Comparison of ENCODE assay signal across 8 cellular contexts in genomic region chr6:7106752-7107577, GRCh38. TPM values are rescaled to one million over a fixed set of nuclear protein-coding genes. Genes with fewer than 3 reads are reported as not detected.
DNase-seq lines count a peak whose midpoint lies in the region; ATAC-seq, FAIRE-seq and TF ChIP-seq lines count a peak whose summit lies in the region.

No MANE protein-coding gene starts in this region.

- no peaks in the 10 kb centered on the region for H3K9me3 Mint-ChIP-seq in immature natural killer cell

- no peak for FAIRE-seq in A549 (lab: Jason Lieb, UNC)

- in situ Hi-C loops in astrocyte of the cerebellum (cut with HindIII; ENCODE audit: low sequenced_read_pairs), result no loop called here

- no peak for TF ChIP-seq EP300 in A549 (IDR thresholded peaks at IDR 0.05)

- H3K27me3 Mint-ChIP-seq in T-helper 17 cell (no peaks in the 10 kb centered on the region), immature natural killer cell (ENCODE audit: low read depth in 3 of 3) (peaks cover 2 to 9% (median 2%) of the 10 kb centered on the region in 3 donors)

- ATAC-seq in A549 (peak; percentile 48 to 61), GM18868 (IDR thresholded peaks at IDR 0.05; ENCODE audit: unreplicated experiment) (peak; percentile 45), HG03135 (IDR thresholded peaks at IDR 0.05; ENCODE audit: unreplicated experiment) (peak; percentile 36), T-helper 17 cell (peak; percentile 69)

- peak overlapping the region; percentile 97 for H3K4me3 Mint-ChIP-seq in T-helper 17 cell
- peak overlapping the region; percentile 91 to 93 (median 93) for H3K4me3 Mint-ChIP-seq in immature natural killer cell

- POLR2A ChIA-PET in A549 (lab: Yijun Ruan, JAX), result interaction anchor here (0.7 kb wide), 1 partner anchor 430 kb away, joined by 8 read pairs; no protein-coding TSS in a partner anchor

- H3K27ac Mint-ChIP-seq in T-helper 17 cell (peak overlapping the region; percentile 85), immature natural killer cell (peak overlapping the region; percentile 40 to 89 (median 82))

- DNase-seq in A549 (ENCODE audit: low read depth in 1 of 2, low spot score in 1 of 2) (peak; percentile 38 to 45), T-helper 17 cell (peak; percentile 52 to 53 (median 52)), astrocyte of the cerebellum (ENCODE audit: low read depth) (no peak), immature natural killer cell (peak; percentile 42 to 53 (median 47)), NCI-H1105 (lab: John Stamatoyannopoulos, UW) (no peak)
- DNase-seq in stimulated activated CD4-positive, alpha-beta T cell treated with anti-CD3 and anti-CD28 coated beads, Interleukin-2, amount 100 ng/mL, for 4 hours (ENCODE audit: low read depth), result peak; percentile 56

- CTCF ChIA-PET in A549 (lab: Yijun Ruan, JAX), result no interaction called here

- H3K9me3 ChIP-seq in A549 (no peaks in the 10 kb centered on the region), T-helper 17 cell (ENCODE audit: control insufficient read depth, low read length, poor library complexity, severe bottlenecking) (no peaks in the 10 kb centered on the region)

- TF ChIP-seq RAD21 in A549 (conservative IDR thresholded peaks at IDR 0.05 in 1 of 2, IDR thresholded peaks at IDR 0.05 in 1 of 2), result no peak

- H3K4me1 ChIP-seq in A549, result peaks cover 29% of the 10 kb centered on the region

- H3K36me3 Mint-ChIP-seq in T-helper 17 cell (ENCODE audit: low read depth), result no peaks in the 10 kb centered on the region
- no peaks in the 10 kb centered on the region for H3K36me3 Mint-ChIP-seq in immature natural killer cell

- H3K4me2 ChIP-seq in A549, result peak overlapping the region; percentile 81

- WGBS in A549 (ENCODE audit: missing lambda C conversion rate), result 31% methylated on average over 17 of the region's 66 CpGs

- TF ChIP-seq CTCF in A549 (IDR thresholded peaks at IDR 0.05) (no peak), astrocyte of the cerebellum (IDR thresholded peaks at IDR 0.05; ENCODE audit: low read depth, low read length, missing control alignments) (peak; percentile 12)

- H3K27ac ChIP-seq in A549, result peak overlapping the region; percentile 96 to 99

- TF ChIP-seq POLR2A in A549 (IDR thresholded peaks at IDR 0.05; ENCODE audit: low read length), result 0 out of 2 replicates have a peak, but pooled peaks have one; percentile 8

- H3K4me3 ChIP-seq in A549, result peak overlapping the region; percentile 84
- H3K4me3 ChIP-seq in astrocyte of the cerebellum (ENCODE audit: low read depth, low read length), result peak overlapping the region; percentile 98

- peaks cover 23% of the 10 kb centered on the region for H3K4me1 Mint-ChIP-seq in T-helper 17 cell
- H3K4me1 Mint-ChIP-seq in immature natural killer cell, result peaks cover 25 to 35% of the 10 kb centered on the region in 2 donors

TF ChIP-seq in A549, 52 proteins besides CTCF, POLR2A, EP300 and RAD21:
- TF ChIP-seq NPAS2 (CRISPR knock-in tag; IDR thresholded peaks at IDR 0.05; ENCODE audit: borderline replicate concordance) (no peak), PHF8 (IDR thresholded peaks at IDR 0.05; ENCODE audit: borderline replicate concordance, low read depth) (0 out of 2 replicates have a peak, but pooled peaks have one; percentile 16), TFCP2L1 (CRISPR knock-in tag; IDR thresholded peaks at IDR 0.05) (no peak), MYC (IDR thresholded peaks at IDR 0.05; ENCODE audit: borderline replicate concordance, low read length) (no peak), MAFK (IDR thresholded peaks at IDR 0.05; ENCODE audit: partially characterized antibody) (peak; percentile 2), NR3C1 (IDR thresholded peaks at IDR 0.05) (no peak), KDM1A (IDR thresholded peaks at IDR 0.05; ENCODE audit: low read depth) (0 out of 2 replicates have a peak, but pooled peaks have one; percentile 62)
- TF ChIP-seq, protein P1, sequence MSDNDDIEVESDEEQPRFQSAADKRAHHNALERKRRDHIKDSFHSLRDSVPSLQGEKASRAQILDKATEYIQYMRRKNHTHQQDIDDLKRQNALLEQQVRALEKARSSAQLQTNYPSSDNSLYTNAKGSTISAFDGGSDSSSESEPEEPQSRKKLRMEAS (IDR thresholded peaks at IDR 0.05), result 0 out of 2 replicates have a peak, but pooled peaks have one; percentile 25
- TF ChIP-seq, protein P2, sequence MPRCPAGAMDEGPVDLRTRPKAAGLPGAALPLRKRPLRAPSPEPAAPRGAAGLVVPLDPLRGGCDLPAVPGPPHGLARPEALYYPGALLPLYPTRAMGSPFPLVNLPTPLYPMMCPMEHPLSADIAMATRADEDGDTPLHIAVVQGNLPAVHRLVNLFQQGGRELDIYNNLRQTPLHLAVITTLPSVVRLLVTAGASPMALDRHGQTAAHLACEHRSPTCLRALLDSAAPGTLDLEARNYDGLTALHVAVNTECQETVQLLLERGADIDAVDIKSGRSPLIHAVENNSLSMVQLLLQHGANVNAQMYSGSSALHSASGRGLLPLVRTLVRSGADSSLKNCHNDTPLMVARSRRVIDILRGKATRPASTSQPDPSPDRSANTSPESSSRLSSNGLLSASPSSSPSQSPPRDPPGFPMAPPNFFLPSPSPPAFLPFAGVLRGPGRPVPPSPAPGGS (IDR thresholded peaks at IDR 0.05), result 0 out of 3 replicates have a peak, but pooled peaks have one; percentile 14
- TF ChIP-seq, protein P3, sequence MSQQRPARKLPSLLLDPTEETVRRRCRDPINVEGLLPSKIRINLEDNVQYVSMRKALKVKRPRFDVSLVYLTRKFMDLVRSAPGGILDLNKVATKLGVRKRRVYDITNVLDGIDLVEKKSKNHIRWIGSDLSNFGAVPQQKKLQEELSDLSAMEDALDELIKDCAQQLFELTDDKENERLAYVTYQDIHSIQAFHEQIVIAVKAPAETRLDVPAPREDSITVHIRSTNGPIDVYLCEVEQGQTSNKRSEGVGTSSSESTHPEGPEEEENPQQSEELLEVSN (IDR thresholded peaks at IDR 0.05; ENCODE audit: borderline replicate concordance, low read depth), result no peak

RNA-seq across cellular contexts. Expression of gene RREB1, which starts 0.8 kb away (rescaled TPM):
- polyA plus RNA-seq in A549 (2011; rRNA removed) (2.2 and 4.8 TPM in 2 replicates), A549 (2017; fragmentation: RNase III; extraction: RNeasy Plus Mini Kit Qiagen cat#74134 plus additional on column Dnase treatment) (4.6 to 5.0 TPM (median 4.8 TPM) in 3 replicates), immature natural killer cell (1 to 10 TPM in 2 of 3 donors, under 1 TPM in 1; 0.17 to 4.5 (median 3.3) TPM)
- polyA plus RNA-seq in A549 (2012; cell fraction: cytosol; rRNA removed), result 1.5 and 2.1 TPM in 2 replicates
- 6.1 and 6.8 TPM in 2 replicates for polyA plus RNA-seq in A549 (2012; cell fraction: nucleus; rRNA removed)
- 30.5 and 38.8 TPM in 2 replicates for polyA minus RNA-seq in A549 (2011; rRNA and poly(A)+ RNA removed)
- 10 to 100 TPM; 34.7 to 48.1 TPM for total RNA-seq in T-helper 17 cell

Comparison
In these comparisons a context has a peak if more than half of its experiments do, and no peak if none do; other contexts are left out.
1. DNase-seq: peak in A549 (2 of 2), T-helper 17 cell (3 of 3), immature natural killer cell (3 of 3) and stimulated activated CD4-positive, alpha-beta T cell treated with anti-CD3 and anti-CD28 coated beads, Interleukin-2, amount 100 ng/mL, for 4 hours (single experiment); none in astrocyte of the cerebellum (single experiment) and NCI-H1105 (single experiment).
2. Peak in every context shown above with its lines, with median percentiles within 50 percentile points of each other: ATAC-seq.